ENCODE assay signal across 1 cellular context in genomic region chr5:16721151-16722102, GRCh38.
TF ChIP-seq lines count a peak whose summit lies in the region.

No MANE protein-coding gene starts in this region.

TF ChIP-seq in A549, 52 proteins besides CTCF, POLR2A, EP300 and RAD21 (continued from another document):
- TF ChIP-seq REST (IDR thresholded peaks at IDR 0.05), result no peak
- TF ChIP-seq CHD4 (IDR thresholded peaks at IDR 0.05; ENCODE audit: borderline replicate concordance), result no peak
- no peak for TF ChIP-seq TFCP2L1 (CRISPR knock-in tag; IDR thresholded peaks at IDR 0.05)
- no peak for TF ChIP-seq NFE2L2 (conservative IDR thresholded peaks at IDR 0.05; ENCODE audit: low read length)
- no peak for TF ChIP-seq PBX3 (IDR thresholded peaks at IDR 0.05)
TF ChIP-seq in A549: peak in this region for 0.
